In genomic region chr14:98761993-98762392, GRCh38 we compare ENCODE assay signal across 26 cellular contexts.
A peak's percentile ranks its signal among the peaks of the same experiment; 100 is the strongest.
DNase-seq lines count a peak whose midpoint lies in the region; FAIRE-seq and TF ChIP-seq lines count a peak whose summit lies in the region.
"Had no signal": no experiment of that assay in that cellular context is flagged by ENCODE, and none has a peak within 500 bp of the region (broad histone marks: within the 10 kb centered on the region; RNA-seq: fewer than 3 reads in every experiment).

No MANE protein-coding gene starts in this region.

- H3K9ac ChIP-seq in kidney (ENCODE audit: low read length in 2 of 2) (no peak overlapping the region), mesendoderm (ENCODE audit: low read length) (no peak overlapping the region)
- H3K9ac ChIP-seq: BLaER1 had no signal

- no peak overlapping the region for H3K23ac ChIP-seq in mesendoderm (ENCODE audit: low read length)

- no peak overlapping the region for H3K18ac ChIP-seq in mesendoderm (ENCODE audit: low read length)

- no peak overlapping the region for H2AK5ac ChIP-seq in mesendoderm (ENCODE audit: low read length)

- no peak overlapping the region for H4K5ac ChIP-seq in mesendoderm (ENCODE audit: low read length)

- no peak overlapping the region for H2BK15ac ChIP-seq in mesendoderm (replicated peaks; ENCODE audit: low read depth)

- no peaks in the 10 kb centered on the region for H3K36me3 ChIP-seq in HEK293 (ENCODE audit: control insufficient read depth in 2 of 2, insufficient read depth in 1 of 2, low read length in 2 of 2)
- H3K36me3 ChIP-seq in kidney (ENCODE audit: control insufficient read depth in 1 of 2, insufficient read depth in 2 of 2, low read length in 2 of 2): no peaks in the 10 kb centered on the region
- no peaks in the 10 kb centered on the region for H3K36me3 ChIP-seq in small intestine (ENCODE audit: control insufficient read depth in 2 of 2, insufficient read depth in 2 of 2, low read length in 2 of 2)
- no peaks in the 10 kb centered on the region for H3K36me3 ChIP-seq in mesendoderm (ENCODE audit: control insufficient read depth, insufficient read depth, low read length)
- H3K36me3 ChIP-seq: BE2C, BLaER1 had no signal

- no peak overlapping the region for H3K4me3 ChIP-seq in HEK293 (ENCODE audit: low read depth, low read length)
- H3K4me3 ChIP-seq in kidney (ENCODE audit: low read length in 2 of 2): no peak overlapping the region
- no peak overlapping the region for H3K4me3 ChIP-seq in small intestine (ENCODE audit: low read depth in 1 of 2, low read length in 2 of 2)
- H3K4me3 ChIP-seq in mesendoderm (ENCODE audit: low read length): no peak overlapping the region
- H3K4me3 ChIP-seq: BLaER1 had no signal

- H3K56ac ChIP-seq in mesendoderm (ENCODE audit: low read length): no peak overlapping the region

- H3K79me1 ChIP-seq in mesendoderm (ENCODE audit: low read length): no peaks in the 10 kb centered on the region

- H3K27me3 ChIP-seq in small intestine (ENCODE audit: control insufficient read depth in 2 of 2, insufficient read depth in 2 of 2, low read length in 2 of 2): no peaks in the 10 kb centered on the region
- no peaks in the 10 kb centered on the region for H3K27me3 ChIP-seq in mesendoderm (ENCODE audit: insufficient read depth, low read length, poor library complexity)
- H3K27me3 ChIP-seq: BE2C, BLaER1 had no signal

- H3K79me2 ChIP-seq in mesendoderm (ENCODE audit: control insufficient read depth, insufficient read depth, low read length): no peaks in the 10 kb centered on the region

- H2BK120ac ChIP-seq in mesendoderm (ENCODE audit: low read depth, low read length): no peak overlapping the region

- H3K4me2 ChIP-seq in mesendoderm (ENCODE audit: low read length): no peak overlapping the region
- H3K4me2 ChIP-seq: BLaER1 had no signal

- H3K4me1 ChIP-seq in HEK293 (ENCODE audit: control insufficient read depth, insufficient read depth, low read length): no peaks in the 10 kb centered on the region
- H3K4me1 ChIP-seq in kidney (ENCODE audit: control insufficient read depth in 1 of 2, insufficient read depth in 1 of 2, low read depth in 1 of 2, low read length in 2 of 2): no peaks in the 10 kb centered on the region
- no peaks in the 10 kb centered on the region for H3K4me1 ChIP-seq in small intestine (ENCODE audit: control insufficient read depth in 2 of 2, insufficient read depth in 1 of 2, low read depth in 1 of 2, low read length in 1 of 2)
- peaks cover 2% of the 10 kb centered on the region for H3K4me1 ChIP-seq in mesendoderm (ENCODE audit: control insufficient read depth, low read depth, low read length)
- H3K4me1 ChIP-seq: BE2C, BLaER1 had no signal

- no peak overlapping the region for H3K4ac ChIP-seq in mesendoderm (ENCODE audit: low read depth, low read length)

- CTCF ChIA-PET in HEK293 (lab: Yijun Ruan, JAX): interaction anchor here (0.6 kb wide), 1 partner anchor 113 kb away, joined by 4 read pairs; no protein-coding TSS in a partner anchor

- intact Hi-C loops in kidney (cut with DNase I): no loop called here

- FAIRE-seq in G401.6 (lab: Jason Lieb, UNC) (peak; percentile 45), kidney (lab: Jason Lieb, UNC) (peak; percentile 74), small intestine (lab: Jason Lieb, UNC) (peak; percentile 87)
- FAIRE-seq: A204.1, GM12891, GM19239 had no signal

- H3K27ac ChIP-seq in HEK293 (ENCODE audit: extremely low read depth, low read depth, low read length) (no peak overlapping the region), kidney (ENCODE audit: low read depth in 2 of 2, low read length in 2 of 2) (no peak overlapping the region), small intestine (ENCODE audit: low read depth in 1 of 2, low read length in 1 of 2) (no peak overlapping the region), mesendoderm (ENCODE audit: low read depth, low read length) (no peak overlapping the region)
- H3K27ac ChIP-seq: BLaER1 had no signal

- H3K9me3 ChIP-seq in HEK293 (ENCODE audit: control insufficient read depth, insufficient read depth, low read depth, low read length): peaks cover 3% of the 10 kb centered on the region; the same call in 1 of the 2 replicates
- peaks cover 0 to 2% of the 10 kb centered on the region in 2 donors for H3K9me3 ChIP-seq in kidney (ENCODE audit: control insufficient read depth in 1 of 2, low read length in 2 of 2)
- no peaks in the 10 kb centered on the region for H3K9me3 ChIP-seq in small intestine (ENCODE audit: control insufficient read depth, low read depth)
- H3K9me3 ChIP-seq: BE2C had no signal

- no peak overlapping the region for H2BK5ac ChIP-seq in mesendoderm (ENCODE audit: low read length)

- 80 to 90% (median 87%) methylated on average over 1 of the region's 1 CpG for WGBS in small intestine, 3 donors
- no CpG with 5 or more reads among the region's 1 CpG for WGBS in mesendoderm (ENCODE audit: extremely low coverage, insufficient coverage, low lambda C conversion rate)

- no peak overlapping the region for H4K8ac ChIP-seq in mesendoderm (ENCODE audit: low read depth, low read length)

- no peak for DNase-seq in kidney
- no peak for DNase-seq in small intestine
- no peak for DNase-seq in activated CD8-positive, alpha-beta memory T cell treated with anti-CD3 and anti-CD28 coated beads for 24 hours
- DNase-seq in mesendoderm: no peak
- DNase-seq in SKM-1 treated with dmso at 0.1 percent for 144 hours (lab: John Stamatoyannopoulos, UW; ENCODE audit: unreplicated experiment): no peak
- DNase-seq: 8988T; ACHN; BE2C; C1 segment of cervical spinal cord; CD4-positive, alpha-beta memory T cell; CD4-positive, CD25-positive, alpha-beta regulatory T cell; CD8-positive, alpha-beta memory T cell; COR-L47; DMS 273 treated with DMSO at 0.1 percent for 48 hours; DMS153; DMS53; DMS79; DND-41; EL; GF-D8 had no signal

- POLR2A ChIA-PET in HEK293 (lab: Yijun Ruan, JAX): no interaction called here

- TF ChIP-seq CTCF in HEK293 (tag by site-specific recombination; IDR thresholded peaks at IDR 0.05) (no peak), kidney (IDR thresholded peaks at IDR 0.05; ENCODE audit: borderline replicate concordance, extremely low read depth, insufficient read depth) (no peak)

TF ChIP-seq in HEK293, 187 proteins besides CTCF, POLR2A, EP300 and RAD21:
- TF ChIP-seq ATF2 (tag by site-specific recombination; IDR thresholded peaks at IDR 0.05; ENCODE audit: low read depth) (peak; percentile 66), ZNF837 (tag by site-specific recombination; IDR thresholded peaks at IDR 0.05) (no peak)
TF ChIP-seq in HEK293: peak in this region for 1.
